27 cellular contexts compared by ENCODE assay signal in the genomic region with DNA sequence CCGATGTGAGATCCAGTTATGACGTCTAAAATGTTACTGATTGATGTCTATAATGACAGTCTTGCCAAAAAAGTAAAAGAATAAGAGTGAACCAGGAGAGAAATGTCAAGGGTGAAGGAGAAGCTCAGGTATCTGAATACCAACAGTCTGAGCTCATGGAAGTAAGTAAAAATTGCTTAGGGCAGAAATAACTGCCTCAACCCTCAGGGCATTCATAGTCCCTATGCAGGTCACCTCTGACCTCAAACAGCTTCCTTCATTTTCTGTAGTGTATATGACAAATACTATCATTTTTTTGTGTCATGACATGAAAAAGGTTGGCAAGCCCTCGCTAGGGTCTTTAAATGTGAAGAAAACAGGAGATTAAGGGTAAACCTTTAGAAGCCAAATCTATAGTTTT. TPM values are rescaled to one million over a fixed set of nuclear protein-coding genes. Genes with fewer than 3 reads are reported as not detected.
DNase-seq lines count a peak whose midpoint lies in the region; ATAC-seq lines count a peak whose summit lies in the region.
"Had no signal": no experiment of that assay in that cellular context is flagged by ENCODE, and none has a peak within 500 bp of the region (broad histone marks: within the 10 kb centered on the region; RNA-seq: fewer than 3 reads in every experiment).

No MANE protein-coding gene starts in this region.

- H3K14ac ChIP-seq in trophoblast cell (ENCODE audit: low read length): no peak overlapping the region

- DNase-seq in trophoblast cell: peak; percentile 81 to 95
- DNase-seq: 8988T; ACHN; AML-193; BE2C; C1 segment of cervical spinal cord; Caco-2; Calu3; CD4-positive, alpha-beta memory T cell; CD4-positive, alpha-beta T cell; CD4-positive, CD25-positive, alpha-beta regulatory T cell; CD8-positive, alpha-beta memory T cell; CD8-positive, alpha-beta T cell; COR-L47; DMS 273 treated with DMSO at 0.1 percent for 48 hours; DMS153; DMS53; DMS79; DMS79 treated with DMSO at 0.1 percent for 48 hours; DND-41; EL had no signal

- no peaks in the 10 kb centered on the region for H3K9me3 ChIP-seq in trophoblast cell (ENCODE audit: insufficient read depth, low read depth, low read length)
- H3K9me3 ChIP-seq: A549, BE2C had no signal

- no peak overlapping the region for H3K4me2 ChIP-seq in trophoblast cell (ENCODE audit: low read length)
- H3K4me2 ChIP-seq: A549; BLaER1; BLaER1 treated with 17β-estradiol and CSF1 and Interleukin-3, amounts not matched to agents 10 nM and 100 nM had no signal

- no peak for ATAC-seq in GM18909 (IDR thresholded peaks at IDR 0.05; ENCODE audit: poor library complexity, unreplicated experiment)
- ATAC-seq: A549; CD8-positive, alpha-beta T cell had no signal

- no peak overlapping the region for H3K9ac ChIP-seq in trophoblast cell (ENCODE audit: low read length)
- H3K9ac ChIP-seq: BLaER1; BLaER1 treated with 17β-estradiol and CSF1 and Interleukin-3, amounts not matched to agents 10 nM and 100 nM had no signal

- H4K12ac ChIP-seq in trophoblast cell (ENCODE audit: low read depth, low read length): no peak overlapping the region

- no peak overlapping the region for H3K4ac ChIP-seq in trophoblast cell (ENCODE audit: low read depth, low read length)

- no peak overlapping the region for H4K8ac ChIP-seq in trophoblast cell (ENCODE audit: low read depth, low read length)

- H2AFZ ChIP-seq in trophoblast cell (ENCODE audit: insufficient read depth, low read length, poor library complexity): no peak overlapping the region

- H3K27ac ChIP-seq in trophoblast cell (ENCODE audit: low read depth, low read length): no peak overlapping the region
- H3K27ac ChIP-seq: 22Rv1; A549; BLaER1; BLaER1 treated with 17β-estradiol and CSF1 and Interleukin-3, amounts not matched to agents 10 nM and 100 nM; C4-2B had no signal

- H4K91ac ChIP-seq in trophoblast cell (ENCODE audit: low read depth, low read length): no peak overlapping the region

- no peak overlapping the region for H3K4me3 ChIP-seq in trophoblast cell (ENCODE audit: low read depth, low read length)
- H3K4me3 ChIP-seq: A549; BLaER1; BLaER1 treated with 17β-estradiol and CSF1 and Interleukin-3, amounts not matched to agents 10 nM and 100 nM had no signal

- H2BK5ac ChIP-seq in trophoblast cell (ENCODE audit: low read depth, low read length, poor library complexity): no peak overlapping the region

- no peaks in the 10 kb centered on the region for H3K79me2 ChIP-seq in trophoblast cell (ENCODE audit: control insufficient read depth, insufficient read depth, low read length, poor library complexity)

- H3K79me1 ChIP-seq in trophoblast cell (ENCODE audit: low read length): no peaks in the 10 kb centered on the region

- H3K4me1 ChIP-seq in trophoblast cell (ENCODE audit: control insufficient read depth in 1 of 2, insufficient read depth in 2 of 2, low read length in 2 of 2): no peaks in the 10 kb centered on the region
- H3K4me1 ChIP-seq: A549, BE2C, BLaER1, Caco-2 had no signal

- H3K18ac ChIP-seq in trophoblast cell (ENCODE audit: low read length): no peak overlapping the region

- WGBS in trophoblast cell (ENCODE audit: extremely low coverage, insufficient coverage, insufficient read length): no CpG with 5 or more reads among the region's 3 CpGs

- no peak overlapping the region for H3K23ac ChIP-seq in trophoblast cell (ENCODE audit: low read length)

- no peaks in the 10 kb centered on the region for H3K27me3 ChIP-seq in trophoblast cell (ENCODE audit: insufficient read depth, low read length)
- H3K27me3 ChIP-seq: BLaER1; BLaER1 treated with 17β-estradiol and CSF1 and Interleukin-3, amounts not matched to agents 10 nM and 100 nM had no signal

- H2BK12ac ChIP-seq in trophoblast cell (ENCODE audit: low read length): no peak overlapping the region

- no peak overlapping the region for H2BK120ac ChIP-seq in trophoblast cell (ENCODE audit: insufficient read depth, low read length, poor library complexity)

- H3K36me3 ChIP-seq in trophoblast cell (ENCODE audit: control insufficient read depth in 1 of 2, insufficient read depth in 2 of 2, low read length in 2 of 2): no peaks in the 10 kb centered on the region
- H3K36me3 ChIP-seq: BE2C had no signal

- no peak overlapping the region for H2AK5ac ChIP-seq in trophoblast cell (ENCODE audit: low read length)

RNA-seq across cellular contexts. Expression of a gene that starts 41.0 kb away (rescaled TPM):
- 46.1 TPM in 2 replicates for polyA plus RNA-seq in trophoblast cell (2013)

RNA-seq across cellular contexts. Expression of a gene that starts 46.4 kb away (rescaled TPM):
- 25.3 and 26.2 TPM in 2 replicates for polyA plus RNA-seq in trophoblast cell (2013)
